In the genomic region with DNA sequence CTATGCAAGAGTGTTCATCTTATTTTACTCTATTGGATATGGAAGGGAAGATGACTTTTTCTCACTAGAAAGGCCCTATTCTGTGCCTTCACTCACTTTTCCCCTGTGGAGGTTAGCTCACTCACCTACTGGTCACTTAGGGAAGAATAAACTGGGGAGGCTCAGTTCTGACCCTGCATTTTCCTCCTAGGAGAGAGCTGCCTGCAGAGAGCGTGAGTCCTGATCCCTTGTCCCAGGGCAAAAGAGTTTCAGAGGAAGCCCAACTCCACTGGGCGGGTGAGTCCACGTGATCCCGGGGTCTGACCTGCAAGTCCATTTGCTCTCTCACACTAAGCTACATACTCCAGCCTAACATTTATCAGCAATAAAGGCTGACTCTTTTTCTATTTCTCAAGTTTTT, we compare ENCODE assay signal across 17 cellular contexts. TPM values are rescaled to one million over a fixed set of nuclear protein-coding genes. Genes with fewer than 3 reads are reported as not detected.
DNase-seq lines count a peak whose midpoint lies in the region; ATAC-seq and TF ChIP-seq lines count a peak whose summit lies in the region.
"Had no signal": no experiment of that assay in that cellular context is flagged by ENCODE, and none has a peak within 500 bp of the region (broad histone marks: within the 10 kb centered on the region; RNA-seq: fewer than 3 reads in every experiment).

No MANE protein-coding gene starts in this region.

- no peak for TF ChIP-seq POLR2A in body of pancreas (IDR thresholded peaks at IDR 0.05)

- H3K4me1 Mint-ChIP-seq in H9 (no peaks in the 10 kb centered on the region), WTC11 (peaks cover 4% of the 10 kb centered on the region)
- H3K4me1 Mint-ChIP-seq: CD4-positive, alpha-beta memory T cell had no signal

- H3T11ph ChIP-seq in H9 (ENCODE audit: low read length) = no peak overlapping the region

- no peak overlapping the region for H3K4ac ChIP-seq in H9 (ENCODE audit: low read depth, low read length)

- H2BK12ac ChIP-seq in H9 (ENCODE audit: insufficient read length, low read depth, low read length) = no peak overlapping the region

- H3K36me3 ChIP-seq in body of pancreas (replicated peaks in 1 of 2; ENCODE audit: insufficient read depth in 1 of 2, low read depth in 2 of 2) = no peaks in the 10 kb centered on the region

- intact Hi-C loops in body of pancreas (cut with DNase I) = no loop called here

- H3K18ac ChIP-seq in H9 (ENCODE audit: insufficient read length, low read depth, low read length) = no peak overlapping the region

- H3K27me3 Mint-ChIP-seq in H9 (ENCODE audit: low read depth) = no peaks in the 10 kb centered on the region
- H3K27me3 Mint-ChIP-seq in WTC11 (ENCODE audit: low read depth) = no peaks in the 10 kb centered on the region

- H3K79me2 ChIP-seq in H9 (ENCODE audit: insufficient read depth, low read length) = no peaks in the 10 kb centered on the region

- H3K27ac ChIP-seq in H9 (ENCODE audit: insufficient read length, low read depth, low read length) (no peak overlapping the region), body of pancreas (no peak overlapping the region)

- H2BK15ac ChIP-seq in H9 (ENCODE audit: low read depth, low read length) = no peak overlapping the region

- H3K27me3 ChIP-seq in H9 (ENCODE audit: insufficient read depth, low read length) (no peaks in the 10 kb centered on the region), body of pancreas (no peaks in the 10 kb centered on the region)

- no peak overlapping the region for H3K4me2 ChIP-seq in H9 (ENCODE audit: insufficient read depth, insufficient read length, low read length)

- H3K36me3 Mint-ChIP-seq in H9 (ENCODE audit: insufficient read depth in 1 of 3, low read depth in 3 of 3) (no peaks in the 10 kb centered on the region), WTC11 (no peaks in the 10 kb centered on the region)
- H3K36me3 Mint-ChIP-seq: CD4-positive, alpha-beta memory T cell had no signal

- no peak overlapping the region for H3K14ac ChIP-seq in H9 (ENCODE audit: insufficient read depth, low read length)

- H3K9me3 ChIP-seq in H9 (ENCODE audit: control insufficient read depth, low read depth, low read length) (no peaks in the 10 kb centered on the region), body of pancreas (no peaks in the 10 kb centered on the region)

- DNase-seq in H9 (peak; percentile 36), WTC11 (ENCODE audit: low spot score) (no peak), iPS DF 19.7 (ENCODE audit: low read depth, low spot score) (peak; percentile 5), GM10266 (ENCODE audit: extremely low spot score) (no peak), NCI-H2029 (lab: John Stamatoyannopoulos, UW) (no peak), body of pancreas (no peak)
- DNase-seq: C1 segment of cervical spinal cord; Calu3; CD4-positive, alpha-beta memory T cell; COR-L47; DND-41; H7; HFFc6 had no signal

- H4K91ac ChIP-seq in H9 (ENCODE audit: insufficient read length, low read depth, low read length) = no peak overlapping the region

- ATAC-seq in WTC11 (peak; percentile 76), body of pancreas (no peak)
- ATAC-seq: GM12878 had no signal

- no peaks in the 10 kb centered on the region for H3K4me1 ChIP-seq in H9 (ENCODE audit: insufficient read depth, low read length)
- H3K4me1 ChIP-seq in body of pancreas = no peaks in the 10 kb centered on the region

- no peak overlapping the region for H3K9ac ChIP-seq in H9 (ENCODE audit: extremely low read depth, insufficient read length, low read length)

- WGBS in H9 (ENCODE audit: extremely low coverage, insufficient read length, low lambda C conversion rate) = no CpG with 5 or more reads among the region's 4 CpGs
- 86 to 88% methylated on average over 3 to 4 of the region's 4 CpGs for WGBS in body of pancreas, 2 donors

- POLR2A ChIA-PET in WTC11 (lab: Charles Lee) = no interaction called here

- H3K23ac ChIP-seq in H9 (ENCODE audit: insufficient read length, low read depth, low read length) = no peak overlapping the region

- H3K4me3 Mint-ChIP-seq in H9 = no peak overlapping the region
- H3K4me3 Mint-ChIP-seq in WTC11 = no peak overlapping the region
- H3K4me3 Mint-ChIP-seq: CD4-positive, alpha-beta memory T cell; HFFc6 had no signal

- no peak overlapping the region for H3K27ac Mint-ChIP-seq in H9
- no peak overlapping the region for H3K27ac Mint-ChIP-seq in WTC11
- H3K27ac Mint-ChIP-seq: CD4-positive, alpha-beta memory T cell; HFFc6 had no signal

- H3K4me3 ChIP-seq in body of pancreas = no peak overlapping the region
- H3K4me3 ChIP-seq: GM12878 had no signal

- TF ChIP-seq CTCF in H9 (conservative IDR thresholded peaks at IDR 0.05) (peak; percentile 24; the same call in 1 of the 3 replicates), WTC11 (IDR thresholded peaks at IDR 0.05) (no peak), GM10266 (IDR thresholded peaks at IDR 0.05; ENCODE audit: control insufficient read depth, insufficient read depth, low read depth, missing control alignments) (no peak), body of pancreas (IDR thresholded peaks at IDR 0.05) (no peak)

- H2BK120ac ChIP-seq in H9 (ENCODE audit: low read depth, low read length, poor library complexity, severe bottlenecking) = no peak overlapping the region

- H2BK5ac ChIP-seq in H9 (ENCODE audit: insufficient read length, low read length) = no peak overlapping the region

- no peak overlapping the region for H2AFZ ChIP-seq in H9 (ENCODE audit: low read length)

- no peak overlapping the region for H2BK20ac ChIP-seq in H9 (ENCODE audit: low read depth, low read length, poor library complexity, severe bottlenecking)

- no peaks in the 10 kb centered on the region for H3K9me3 Mint-ChIP-seq in H9
- no peaks in the 10 kb centered on the region for H3K9me3 Mint-ChIP-seq in WTC11

- H3K23me2 ChIP-seq in H9 (ENCODE audit: insufficient read length, low read depth, low read length, poor library complexity, severe bottlenecking) = no peaks in the 10 kb centered on the region

- H4K20me1 ChIP-seq in H9 (ENCODE audit: control insufficient read depth, insufficient read depth, insufficient read length) = no peaks in the 10 kb centered on the region

- no peak overlapping the region for H4K5ac ChIP-seq in H9 (ENCODE audit: insufficient read length, low read depth, low read length)

- H2AK5ac ChIP-seq in H9 (ENCODE audit: insufficient read length, low read length) = no peak overlapping the region

- no peak overlapping the region for H3K56ac ChIP-seq in H9 (ENCODE audit: insufficient read length, low read depth, low read length)

- no peaks in the 10 kb centered on the region for H3K79me1 ChIP-seq in H9 (ENCODE audit: insufficient read depth, low read depth, low read length, poor library complexity, severe bottlenecking)

- H4K8ac ChIP-seq in H9 (replicated peaks; ENCODE audit: insufficient read length, low read depth, low read length) = no peak overlapping the region

- CTCF ChIA-PET in WTC11 (lab: Charles Lee) = interaction anchor here (1.2 to 1.9 kb wide), 2 partner anchors 11 to 115 kb away, joined by 4 to 6 read pairs; no protein-coding TSS in a partner anchor

TF ChIP-seq in WTC11, 78 proteins besides CTCF, POLR2A, EP300 and RAD21 (continues in another document):
- no peak for TF ChIP-seq FOXP4 (CRISPR knock-in tag; IDR thresholded peaks at IDR 0.05)
- TF ChIP-seq ZNF671 (CRISPR knock-in tag; IDR thresholded peaks at IDR 0.05) = no peak
- TF ChIP-seq TP53 (CRISPR knock-in tag; IDR thresholded peaks at IDR 0.05) = no peak
- TF ChIP-seq SOX15 (CRISPR knock-in tag; IDR thresholded peaks at IDR 0.05) = no peak
- no peak for TF ChIP-seq ESRRA (CRISPR knock-in tag; IDR thresholded peaks at IDR 0.05; ENCODE audit: borderline replicate concordance)
- no peak for TF ChIP-seq GABPB1 (CRISPR knock-in tag; IDR thresholded peaks at IDR 0.05)
- TF ChIP-seq, protein P1, sequence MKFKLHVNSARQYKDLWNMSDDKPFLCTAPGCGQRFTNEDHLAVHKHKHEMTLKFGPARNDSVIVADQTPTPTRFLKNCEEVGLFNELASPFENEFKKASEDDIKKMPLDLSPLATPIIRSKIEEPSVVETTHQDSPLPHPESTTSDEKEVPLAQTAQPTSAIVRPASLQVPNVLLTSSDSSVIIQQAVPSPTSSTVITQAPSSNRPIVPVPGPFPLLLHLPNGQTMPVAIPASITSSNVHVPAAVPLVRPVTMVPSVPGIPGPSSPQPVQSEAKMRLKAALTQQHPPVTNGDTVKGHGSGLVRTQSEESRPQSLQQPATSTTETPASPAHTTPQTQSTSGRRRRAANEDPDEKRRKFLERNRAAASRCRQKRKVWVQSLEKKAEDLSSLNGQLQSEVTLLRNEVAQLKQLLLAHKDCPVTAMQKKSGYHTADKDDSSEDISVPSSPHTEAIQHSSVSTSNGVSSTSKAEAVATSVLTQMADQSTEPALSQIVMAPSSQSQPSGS (CRISPR knock-in tag; IDR thresholded peaks at IDR 0.05; ENCODE audit: borderline replicate concordance, low read depth) = no peak
- no peak for TF ChIP-seq ETV6 (CRISPR knock-in tag; IDR thresholded peaks at IDR 0.05)
- TF ChIP-seq, protein P2, sequence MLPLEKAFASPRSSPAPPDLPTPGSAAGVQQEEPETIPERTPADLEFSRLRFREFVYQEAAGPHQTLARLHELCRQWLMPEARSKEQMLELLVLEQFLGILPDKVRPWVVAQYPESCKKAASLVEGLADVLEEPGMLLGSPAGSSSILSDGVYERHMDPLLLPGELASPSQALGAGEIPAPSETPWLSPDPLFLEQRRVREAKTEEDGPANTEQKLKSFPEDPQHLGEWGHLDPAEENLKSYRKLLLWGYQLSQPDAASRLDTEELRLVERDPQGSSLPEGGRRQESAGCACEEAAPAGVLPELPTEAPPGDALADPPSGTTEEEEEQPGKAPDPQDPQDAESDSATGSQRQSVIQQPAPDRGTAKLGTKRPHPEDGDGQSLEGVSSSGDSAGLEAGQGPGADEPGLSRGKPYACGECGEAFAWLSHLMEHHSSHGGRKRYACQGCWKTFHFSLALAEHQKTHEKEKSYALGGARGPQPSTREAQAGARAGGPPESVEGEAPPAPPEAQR (CRISPR knock-in tag; IDR thresholded peaks at IDR 0.05) = no peak

RNA-seq across cellular contexts. Expression of gene MORC1, which starts 8.4 kb away (rescaled TPM):
- total RNA-seq in H9 (2021) (not detected in 2 replicates), WTC11 (2021) (not detected in 3 replicates), body of pancreas (not detected)
- total RNA-seq: A172; Calu3; CD4-positive, alpha-beta memory T cell; GM12878; H1; H7; HFFc6 had no signal

RNA-seq across cellular contexts. Expression of gene C3orf85, which starts 26.9 kb away (rescaled TPM):
- total RNA-seq in H9 (2021) (not detected in 2 replicates), WTC11 (2021) (not detected in 3 replicates), body of pancreas (not detected)
- total RNA-seq: A172; A673; Calu3; CD4-positive, alpha-beta memory T cell; GM12878; H1; H7; HFFc6 had no signal

Comparison
In these comparisons a context has a peak if more than half of its experiments do, and no peak if none do; other contexts are left out.
1. DNase-seq: peak in H9 (single experiment) and iPS DF 19.7 (single experiment); none in WTC11 (single experiment), GM10266 (single experiment), NCI-H2029 (single experiment) and body of pancreas (0 of 4).